Comparison of ENCODE assay signal across 10 cellular contexts in the genomic region with DNA sequence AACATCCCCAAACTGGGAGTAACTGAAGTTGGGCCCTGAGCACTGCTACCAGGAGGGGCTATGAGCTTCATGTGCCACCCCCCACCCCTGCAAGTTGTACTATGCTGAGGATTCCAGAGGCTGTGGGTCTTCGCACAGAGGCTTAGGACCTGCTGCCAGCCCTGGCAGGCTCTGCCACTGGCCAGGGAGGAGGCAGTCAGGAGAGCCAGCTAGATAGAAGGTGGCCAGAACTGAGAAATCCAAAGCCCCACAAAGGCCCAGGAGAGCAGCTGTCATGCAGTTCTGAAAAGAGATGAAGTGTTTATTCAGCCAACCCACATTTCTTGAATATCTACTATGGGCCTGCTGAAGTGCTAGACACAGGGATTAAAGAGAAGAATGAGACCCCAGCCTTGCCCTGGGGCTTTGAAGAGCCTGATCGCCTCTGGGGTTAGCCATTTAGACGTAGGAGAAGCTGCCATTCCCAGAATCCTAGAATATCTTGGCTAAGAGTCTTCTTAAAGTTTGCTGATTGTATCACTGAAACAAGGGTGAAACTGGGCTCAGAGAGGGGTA. TPM values are rescaled to one million over a fixed set of nuclear protein-coding genes. Genes with fewer than 3 reads are reported as not detected.
DNase-seq lines count a peak whose midpoint lies in the region; ATAC-seq and TF ChIP-seq lines count a peak whose summit lies in the region.
"Had no signal": no experiment of that assay in that cellular context is flagged by ENCODE, and none has a peak within 500 bp of the region (broad histone marks: within the 10 kb centered on the region; RNA-seq: fewer than 3 reads in every experiment).

No MANE protein-coding gene starts in this region.

- no peaks in the 10 kb centered on the region for H3K9me3 Mint-ChIP-seq in CD4-positive, alpha-beta memory T cell
- H3K9me3 Mint-ChIP-seq in HFFc6 = no peaks in the 10 kb centered on the region
- no peaks in the 10 kb centered on the region for H3K9me3 Mint-ChIP-seq in natural killer cell treated with Interleukin-12 subunit alpha and Interleukin-12 subunit beta and Interleukin-15 and Interleukin-18, amount 100 ng/mL, for 72 hours

- CTCF ChIA-PET in CD4-positive, alpha-beta memory T cell (lab: Charles Lee; ENCODE audit: partially characterized antibody) = interaction anchor here (0.9 to 8.5 kb wide), 8 partner anchors 9 to 257 kb away, joined by 3 to 72 read pairs (median 25); a partner anchor contains a TSS

- no peak for TF ChIP-seq CTCF in HFFc6 (IDR thresholded peaks at IDR 0.05)
- TF ChIP-seq CTCF in body of pancreas (IDR thresholded peaks at IDR 0.05) = no peak
- TF ChIP-seq CTCF in GM10266 (IDR thresholded peaks at IDR 0.05; ENCODE audit: control insufficient read depth, insufficient read depth, low read depth, missing control alignments) = no peak

- WGBS in body of pancreas, 2 donors = 21 to 32% methylated on average over 3 of the region's 3 CpGs

- intact Hi-C loops in CD4-positive, alpha-beta memory T cell (cut with micrococcal nuclease) = loop anchor here (2.0 kb wide), 1 partner anchor 47 kb away; no protein-coding TSS in a partner anchor
- intact Hi-C loops in body of pancreas (cut with DNase I) = no loop called here

- H3K4me3 ChIP-seq in CD4-positive, alpha-beta memory T cell (ENCODE audit: low read length in 2 of 2) = no peak overlapping the region
- H3K4me3 ChIP-seq in body of pancreas = no peak overlapping the region

- no peaks in the 10 kb centered on the region for H3K27me3 Mint-ChIP-seq in CD4-positive, alpha-beta memory T cell
- no peaks in the 10 kb centered on the region for H3K27me3 Mint-ChIP-seq in HFFc6 (ENCODE audit: insufficient read depth)
- no peaks in the 10 kb centered on the region for H3K27me3 Mint-ChIP-seq in natural killer cell treated with Interleukin-12 subunit alpha and Interleukin-12 subunit beta and Interleukin-15 and Interleukin-18, amount 100 ng/mL, for 72 hours

- peak overlapping the region in 4 of 7 donors; percentile 42 to 78 (median 62) for H3K27ac Mint-ChIP-seq in CD4-positive, alpha-beta memory T cell
- H3K27ac Mint-ChIP-seq in HFFc6 = 0 out of 2 replicates have a peak overlapping the region, but pooled peaks have one; percentile 21
- peak overlapping the region in 1 of 2 donors; percentile 73 for H3K27ac Mint-ChIP-seq in natural killer cell treated with Interleukin-12 subunit alpha and Interleukin-12 subunit beta and Interleukin-15 and Interleukin-18, amount 100 ng/mL, for 72 hours

- H3K9me3 ChIP-seq in CD4-positive, alpha-beta memory T cell (ENCODE audit: control insufficient read depth in 1 of 2, low read length in 2 of 2) = no peaks in the 10 kb centered on the region
- H3K9me3 ChIP-seq in body of pancreas = no peaks in the 10 kb centered on the region
- H3K9me3 ChIP-seq: lower lobe of right lung had no signal

- H3K27ac ChIP-seq in CD4-positive, alpha-beta memory T cell (ENCODE audit: low read depth, low read length) = no peak overlapping the region
- peak overlapping the region; percentile 33 to 85 (median 76) for H3K27ac ChIP-seq in body of pancreas

- POLR2A ChIA-PET in CD4-positive, alpha-beta memory T cell (lab: Charles Lee; ENCODE audit: partially characterized antibody) = interaction anchor here (2.4 to 4.9 kb wide), 4 partner anchors 12 to 180 kb away, joined by 18 to 93 read pairs (median 20); a partner anchor contains a TSS

- in situ Hi-C loops in ACHN (cut with HindIII; ENCODE audit: low pct_ligation_motif_present, low pct_unique_long_range_greater_than_20kb, low sequenced_read_pairs) = no loop called here

- ATAC-seq in body of pancreas = no peak
- no peak for ATAC-seq in natural killer cell treated with Interleukin-12 subunit alpha and Interleukin-12 subunit beta and Interleukin-15 and Interleukin-18, amount 100 ng/mL, for 72 hours
- no peak for ATAC-seq in GM18858 (IDR thresholded peaks at IDR 0.05; ENCODE audit: unreplicated experiment)
- ATAC-seq: lower lobe of right lung had no signal

- TF ChIP-seq POLR2A in body of pancreas (IDR thresholded peaks at IDR 0.05) = no peak

- no peaks in the 10 kb centered on the region for H3K36me3 ChIP-seq in CD4-positive, alpha-beta memory T cell (ENCODE audit: insufficient read depth, low read length)
- no peaks in the 10 kb centered on the region for H3K36me3 ChIP-seq in body of pancreas (replicated peaks in 1 of 2; ENCODE audit: insufficient read depth in 1 of 2, low read depth in 2 of 2)

- H3K36me3 Mint-ChIP-seq in CD4-positive, alpha-beta memory T cell = peaks cover 0 to 6% of the 10 kb centered on the region in 2 donors
- H3K36me3 Mint-ChIP-seq in HFFc6 (ENCODE audit: low read depth) = no peaks in the 10 kb centered on the region
- no peaks in the 10 kb centered on the region for H3K36me3 Mint-ChIP-seq in natural killer cell treated with Interleukin-12 subunit alpha and Interleukin-12 subunit beta and Interleukin-15 and Interleukin-18, amount 100 ng/mL, for 72 hours

- H3K4me1 Mint-ChIP-seq in CD4-positive, alpha-beta memory T cell = peaks cover 15 to 31% (median 23%) of the 10 kb centered on the region in 4 donors
- H3K4me1 Mint-ChIP-seq in HFFc6 (ENCODE audit: low read depth) = peaks cover 40% of the 10 kb centered on the region
- peaks cover 9 to 12% of the 10 kb centered on the region in 2 donors for H3K4me1 Mint-ChIP-seq in natural killer cell treated with Interleukin-12 subunit alpha and Interleukin-12 subunit beta and Interleukin-15 and Interleukin-18, amount 100 ng/mL, for 72 hours (ENCODE audit: low read depth in 2 of 2)

- peak overlapping the region; percentile 75 to 96 (median 78) for H3K4me3 Mint-ChIP-seq in CD4-positive, alpha-beta memory T cell
- H3K4me3 Mint-ChIP-seq in HFFc6 = peak overlapping the region; percentile 96
- H3K4me3 Mint-ChIP-seq in natural killer cell treated with Interleukin-12 subunit alpha and Interleukin-12 subunit beta and Interleukin-15 and Interleukin-18, amount 100 ng/mL, for 72 hours = peak overlapping the region; percentile 92

- peaks cover 16% of the 10 kb centered on the region for H3K4me1 ChIP-seq in CD4-positive, alpha-beta memory T cell (ENCODE audit: insufficient read depth, low read length)
- H3K4me1 ChIP-seq in body of pancreas = peaks cover 62% of the 10 kb centered on the region

- DNase-seq in CD4-positive, alpha-beta memory T cell = no peak
- no peak for DNase-seq in HFFc6
- DNase-seq in body of pancreas = peak in 1 of 4 donors; percentile 49
- no peak for DNase-seq in natural killer cell treated with Interleukin-12 subunit alpha and Interleukin-12 subunit beta and Interleukin-15 and Interleukin-18, amount 100 ng/mL, for 72 hours (ENCODE audit: low spot score)
- no peak for DNase-seq in ACHN
- no peak for DNase-seq in GM10266 (ENCODE audit: extremely low spot score)
- DNase-seq in superior temporal gyrus (ENCODE audit: extremely low spot score) = no peak
- DNase-seq: lower lobe of right lung, NCI-H526 had no signal

- no peaks in the 10 kb centered on the region for H3K27me3 ChIP-seq in CD4-positive, alpha-beta memory T cell (ENCODE audit: insufficient read depth, low read length)
- H3K27me3 ChIP-seq in body of pancreas = no peaks in the 10 kb centered on the region

RNA-seq across cellular contexts. Expression of a gene that starts 1.4 kb away (rescaled TPM):
- total RNA-seq in CD4-positive, alpha-beta memory T cell = 10 to 100 TPM; 39.9 TPM
- 10 to 100 TPM; 16.4 to 23.8 TPM for polyA plus RNA-seq in CD4-positive, alpha-beta memory T cell
- 10 to 100 TPM; 27.8 to 31.0 (median 30.3) TPM for total RNA-seq in HFFc6 (2021; fragmentation: NEBNext Ultra II Directional; extraction: Animal tissue kit (Norgen Biotek cat#: 25700))
- 10 to 100 TPM; 42.5 to 44.1 TPM for total RNA-seq in body of pancreas
- 10 to 100 TPM; 18.7 to 19.5 TPM for total RNA-seq in natural killer cell treated with Interleukin-12 subunit alpha and Interleukin-12 subunit beta and Interleukin-15 and Interleukin-18, amount 100 ng/mL, for 72 hours

RNA-seq across cellular contexts. Expression of a gene that starts 10.8 kb away (rescaled TPM):
- 10 to 100 TPM; 46.9 TPM for total RNA-seq in CD4-positive, alpha-beta memory T cell
- 100 to 1,000 TPM; 103 to 179 TPM for polyA plus RNA-seq in CD4-positive, alpha-beta memory T cell
- 10 to 100 TPM; 33.7 to 43.9 (median 37.9) TPM for total RNA-seq in HFFc6 (2021; fragmentation: NEBNext Ultra II Directional; extraction: Animal tissue kit (Norgen Biotek cat#: 25700))
- total RNA-seq in body of pancreas = 10 to 100 TPM; 13.8 to 17.6 TPM
- 10 to 100 TPM; 62.7 to 76.1 TPM for total RNA-seq in natural killer cell treated with Interleukin-12 subunit alpha and Interleukin-12 subunit beta and Interleukin-15 and Interleukin-18, amount 100 ng/mL, for 72 hours

RNA-seq across cellular contexts. Expression of a gene that starts 10.8 kb away (rescaled TPM):
- under 1 TPM; 0.86 to 0.87 TPM for total RNA-seq in CD4-positive, alpha-beta memory T cell
- polyA plus RNA-seq in CD4-positive, alpha-beta memory T cell = under 1 TPM; 0.41 to 0.45 TPM
- total RNA-seq in HFFc6 (2021; fragmentation: NEBNext Ultra II Directional; extraction: Animal tissue kit (Norgen Biotek cat#: 25700)) = under 1 TPM; 0.27 to 0.73 (median 0.38) TPM
- total RNA-seq in body of pancreas = 1 to 10 TPM in 1 of 2 donors, not detected in 1; 1.6 TPM
- 1 to 10 TPM; 1.1 to 1.3 TPM for total RNA-seq in natural killer cell treated with Interleukin-12 subunit alpha and Interleukin-12 subunit beta and Interleukin-15 and Interleukin-18, amount 100 ng/mL, for 72 hours

RNA-seq across cellular contexts. Expression of a gene that starts 22.9 kb away (rescaled TPM):
- 10 to 100 TPM; 29.9 to 32.8 TPM for total RNA-seq in CD4-positive, alpha-beta memory T cell
- polyA plus RNA-seq in CD4-positive, alpha-beta memory T cell = 10 to 100 TPM; 40.8 to 52.3 TPM
- 1 to 10 TPM; 3.3 to 4.8 (median 3.8) TPM for total RNA-seq in HFFc6 (2021; fragmentation: NEBNext Ultra II Directional; extraction: Animal tissue kit (Norgen Biotek cat#: 25700))
- 10 to 100 TPM; 38.9 to 51.9 TPM for total RNA-seq in body of pancreas
- total RNA-seq in natural killer cell treated with Interleukin-12 subunit alpha and Interleukin-12 subunit beta and Interleukin-15 and Interleukin-18, amount 100 ng/mL, for 72 hours = 10 to 100 TPM; 11.0 to 15.7 TPM

RNA-seq across cellular contexts. Expression of a gene that starts 50.4 kb away (rescaled TPM):
- not detected for total RNA-seq in CD4-positive, alpha-beta memory T cell
- under 1 TPM; 0.24 to 0.93 TPM for polyA plus RNA-seq in CD4-positive, alpha-beta memory T cell
- total RNA-seq in HFFc6 (2021; fragmentation: NEBNext Ultra II Directional; extraction: Animal tissue kit (Norgen Biotek cat#: 25700)) = not detected
- total RNA-seq in body of pancreas = 10 to 100 TPM; 27.0 to 47.0 TPM
- 1 to 10 TPM; 2.5 to 5.0 TPM for total RNA-seq in natural killer cell treated with Interleukin-12 subunit alpha and Interleukin-12 subunit beta and Interleukin-15 and Interleukin-18, amount 100 ng/mL, for 72 hours
